8 cellular contexts compared by ENCODE assay signal in the genomic region with DNA sequence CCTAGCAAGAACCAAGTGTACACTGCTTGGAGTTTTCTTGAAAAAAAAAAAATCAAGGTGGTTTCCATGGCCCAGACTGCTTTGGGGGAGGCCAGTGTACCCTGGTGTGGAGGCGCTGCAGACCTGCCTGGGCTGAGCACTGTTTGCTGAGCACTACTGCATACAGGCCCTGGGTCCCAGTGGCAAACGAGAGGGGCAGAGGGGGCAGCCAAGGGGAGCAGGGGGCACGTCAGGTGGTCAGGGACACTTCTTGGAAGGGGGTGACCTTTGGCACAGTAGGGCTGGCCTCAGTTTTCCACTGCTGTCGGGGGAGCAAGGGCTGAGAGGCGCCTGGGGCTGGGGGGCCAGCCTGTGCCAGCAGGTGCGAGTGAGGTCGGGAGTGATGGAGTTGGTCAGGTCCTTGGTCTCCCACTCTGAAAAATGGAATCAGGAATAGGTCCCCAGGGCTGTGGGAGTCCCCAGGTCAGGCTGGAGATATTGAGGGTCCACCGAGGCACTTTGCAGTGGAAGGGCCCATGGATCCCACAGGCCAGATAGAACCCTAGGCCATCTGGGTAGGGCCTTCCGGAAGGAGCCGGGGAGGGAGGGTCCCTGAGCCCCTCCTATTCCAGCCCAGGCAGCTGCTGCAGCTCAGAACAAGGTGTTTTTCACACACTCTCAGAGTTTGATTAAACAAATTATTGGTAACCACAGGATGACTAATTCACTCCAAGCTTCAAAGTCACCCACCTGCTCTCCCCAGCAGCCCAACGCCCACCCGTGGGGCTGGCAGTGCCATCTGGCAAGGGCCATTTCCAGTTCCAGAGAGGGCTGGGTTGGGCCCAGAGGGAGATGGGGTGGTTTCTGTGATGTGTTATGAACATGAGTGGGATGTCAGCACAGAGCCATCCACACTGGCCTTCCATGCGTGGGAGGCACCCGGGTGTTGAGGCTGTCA. TPM values are rescaled to one million over a fixed set of nuclear protein-coding genes. Genes with fewer than 3 reads are reported as not detected.
A peak's percentile ranks its signal among the peaks of the same experiment; 100 is the strongest.
DNase-seq lines count a peak whose midpoint lies in the region; ATAC-seq and TF ChIP-seq lines count a peak whose summit lies in the region.

No MANE protein-coding gene starts in this region.

- H3K27me3 Mint-ChIP-seq in memory B cell, result no peaks in the 10 kb centered on the region

- no peaks in the 10 kb centered on the region for H3K36me3 Mint-ChIP-seq in memory B cell

- H3K4me3 Mint-ChIP-seq in memory B cell, result peak overlapping the region; percentile 83

- ATAC-seq in memory B cell (ENCODE audit: low read depth) (no peak), HG02884 (IDR thresholded peaks at IDR 0.05; ENCODE audit: unreplicated experiment) (no peak)

- peak overlapping the region; percentile 92 for H3K27ac Mint-ChIP-seq in memory B cell

- no peak for TF ChIP-seq CTCF in AG09309 (IDR thresholded peaks at IDR 0.05; ENCODE audit: control insufficient read depth, insufficient read depth, low read depth, low read length, missing control alignments)

- H3K9me3 Mint-ChIP-seq in memory B cell, result no peaks in the 10 kb centered on the region

- H3K4me3 ChIP-seq in AG09309 (ENCODE audit: control insufficient read depth, low read depth, low read length), result peak overlapping the region; percentile 51

- peaks cover 39% of the 10 kb centered on the region for H3K4me1 Mint-ChIP-seq in memory B cell

- no peak for DNase-seq in AG09309 (ENCODE audit: low read depth)
- peak; percentile 22 for DNase-seq in NCI-H2171 (lab: John Stamatoyannopoulos, UW)
- DNase-seq in activated effector memory CD4-positive, alpha-beta T cell treated with anti-CD3 and anti-CD28 coated beads, Interleukin-2, amount 50 U/mL, for 16 hours, result peak; percentile 92
- DNase-seq in memory B cell (ENCODE audit: low spot score in 2 of 2), result no peak
- DNase-seq in stimulated activated CD8-positive, alpha-beta memory T cell treated with anti-CD3 and anti-CD28 coated beads, Interleukin-4, amount 100 ng/mL, for 48 hours, result peak; percentile 75
- no peak for DNase-seq in NCI-H226
- DNase-seq in HT-29 (ENCODE audit: low spot score), result no peak

RNA-seq across cellular contexts. Expression of a gene that starts 3.5 kb away (rescaled TPM):
- total RNA-seq in HT-29 (2014; rRNA removed; shearing (Covaris generic)), result 9.2 and 15.3 TPM in 2 replicates

Comparison
In these comparisons a context has a peak if more than half of its experiments do, and no peak if none do; other contexts are left out.
1. DNase-seq: peak in NCI-H2171 (single experiment), activated effector memory CD4-positive, alpha-beta T cell treated with anti-CD3 and anti-CD28 coated beads, Interleukin-2, amount 50 U/mL, for 16 hours (single experiment) and stimulated activated CD8-positive, alpha-beta memory T cell treated with anti-CD3 and anti-CD28 coated beads, Interleukin-4, amount 100 ng/mL, for 48 hours (single experiment); none in AG09309 (single experiment), memory B cell (0 of 2), NCI-H226 (single experiment) and HT-29 (single experiment).